Comparison of ENCODE assay signal across 1 cellular context in the genomic region with DNA sequence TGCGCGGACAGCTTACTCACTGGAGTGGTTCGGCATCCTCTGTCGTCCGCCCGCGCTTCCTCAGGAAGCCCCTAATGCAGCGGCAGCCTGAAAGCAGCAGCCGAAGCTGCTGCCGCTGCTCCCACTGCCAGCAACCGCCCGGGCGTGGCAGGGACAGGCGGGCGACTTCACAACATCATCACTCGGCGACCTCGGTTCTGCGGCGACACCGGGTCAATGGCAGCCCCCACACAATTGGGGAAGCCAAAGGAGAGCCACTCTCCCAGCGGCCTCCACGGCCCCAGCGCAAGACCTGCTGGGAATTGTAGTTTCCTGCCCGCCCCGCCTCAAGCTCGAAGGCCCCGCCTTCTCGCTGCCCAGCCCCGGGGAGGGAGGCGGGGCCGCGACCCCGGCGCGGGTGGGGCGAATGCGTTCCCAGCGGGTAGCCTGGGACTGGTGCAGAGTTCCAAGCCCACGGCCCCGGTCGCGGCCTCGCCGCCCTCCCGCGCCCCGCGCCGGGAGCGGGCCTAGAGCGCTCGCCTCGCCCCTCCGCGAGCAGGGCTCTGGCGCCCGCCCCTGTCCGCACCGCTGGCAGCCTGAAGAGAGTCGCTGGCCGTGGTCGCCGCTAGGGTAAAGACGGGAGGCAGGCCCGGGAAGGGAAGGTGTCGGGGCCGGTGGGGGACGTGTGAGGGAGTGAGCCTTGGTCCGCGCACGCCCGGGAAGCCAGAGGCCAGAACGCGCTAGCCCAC.
TF ChIP-seq lines count a peak whose summit lies in the region.

A gene with protein sequence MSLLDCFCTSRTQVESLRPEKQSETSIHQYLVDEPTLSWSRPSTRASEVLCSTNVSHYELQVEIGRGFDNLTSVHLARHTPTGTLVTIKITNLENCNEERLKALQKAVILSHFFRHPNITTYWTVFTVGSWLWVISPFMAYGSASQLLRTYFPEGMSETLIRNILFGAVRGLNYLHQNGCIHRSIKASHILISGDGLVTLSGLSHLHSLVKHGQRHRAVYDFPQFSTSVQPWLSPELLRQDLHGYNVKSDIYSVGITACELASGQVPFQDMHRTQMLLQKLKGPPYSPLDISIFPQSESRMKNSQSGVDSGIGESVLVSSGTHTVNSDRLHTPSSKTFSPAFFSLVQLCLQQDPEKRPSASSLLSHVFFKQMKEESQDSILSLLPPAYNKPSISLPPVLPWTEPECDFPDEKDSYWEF (plus strand): TSS at position 411 of the 728 bp plus-strand sequence. CDS start 3,101 bp downstream, outside the sequence.
A gene with protein sequence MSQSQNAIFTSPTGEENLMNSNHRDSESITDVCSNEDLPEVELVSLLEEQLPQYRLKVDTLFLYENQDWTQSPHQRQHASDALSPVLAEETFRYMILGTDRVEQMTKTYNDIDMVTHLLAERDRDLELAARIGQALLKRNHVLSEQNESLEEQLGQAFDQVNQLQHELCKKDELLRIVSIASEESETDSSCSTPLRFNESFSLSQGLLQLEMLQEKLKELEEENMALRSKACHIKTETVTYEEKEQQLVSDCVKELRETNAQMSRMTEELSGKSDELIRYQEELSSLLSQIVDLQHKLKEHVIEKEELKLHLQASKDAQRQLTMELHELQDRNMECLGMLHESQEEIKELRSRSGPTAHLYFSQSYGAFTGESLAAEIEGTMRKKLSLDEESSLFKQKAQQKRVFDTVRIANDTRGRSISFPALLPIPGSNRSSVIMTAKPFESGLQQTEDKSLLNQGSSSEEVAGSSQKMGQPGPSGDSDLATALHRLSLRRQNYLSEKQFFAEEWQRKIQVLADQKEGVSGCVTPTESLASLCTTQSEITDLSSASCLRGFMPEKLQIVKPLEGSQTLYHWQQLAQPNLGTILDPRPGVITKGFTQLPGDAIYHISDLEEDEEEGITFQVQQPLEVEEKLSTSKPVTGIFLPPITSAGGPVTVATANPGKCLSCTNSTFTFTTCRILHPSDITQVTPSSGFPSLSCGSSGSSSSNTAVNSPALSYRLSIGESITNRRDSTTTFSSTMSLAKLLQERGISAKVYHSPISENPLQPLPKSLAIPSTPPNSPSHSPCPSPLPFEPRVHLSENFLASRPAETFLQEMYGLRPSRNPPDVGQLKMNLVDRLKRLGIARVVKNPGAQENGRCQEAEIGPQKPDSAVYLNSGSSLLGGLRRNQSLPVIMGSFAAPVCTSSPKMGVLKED (minus strand): TSS at position 129 of the 728 bp plus-strand sequence. CDS start 30,951 bp downstream, outside the sequence.

TF ChIP-seq in HepG2, 621 proteins besides CTCF, POLR2A, EP300 and RAD21 (continued from another document and continues in another):
- TF ChIP-seq, protein P1, sequence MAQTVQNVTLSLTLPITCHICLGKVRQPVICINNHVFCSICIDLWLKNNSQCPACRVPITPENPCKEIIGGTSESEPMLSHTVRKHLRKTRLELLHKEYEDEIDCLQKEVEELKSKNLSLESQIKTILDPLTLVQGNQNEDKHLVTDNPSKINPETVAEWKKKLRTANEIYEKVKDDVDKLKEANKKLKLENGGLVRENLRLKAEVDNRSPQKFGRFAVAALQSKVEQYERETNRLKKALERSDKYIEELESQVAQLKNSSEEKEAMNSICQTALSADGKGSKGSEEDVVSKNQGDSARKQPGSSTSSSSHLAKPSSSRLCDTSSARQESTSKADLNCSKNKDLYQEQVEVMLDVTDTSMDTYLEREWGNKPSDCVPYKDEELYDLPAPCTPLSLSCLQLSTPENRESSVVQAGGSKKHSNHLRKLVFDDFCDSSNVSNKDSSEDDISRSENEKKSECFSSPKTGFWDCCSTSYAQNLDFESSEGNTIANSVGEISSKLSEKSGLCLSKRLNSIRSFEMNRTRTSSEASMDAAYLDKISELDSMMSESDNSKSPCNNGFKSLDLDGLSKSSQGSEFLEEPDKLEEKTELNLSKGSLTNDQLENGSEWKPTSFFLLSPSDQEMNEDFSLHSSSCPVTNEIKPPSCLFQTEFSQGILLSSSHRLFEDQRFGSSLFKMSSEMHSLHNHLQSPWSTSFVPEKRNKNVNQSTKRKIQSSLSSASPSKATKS (CRISPR knock-in tag; IDR thresholded peaks at IDR 0.05) = peak; percentile 62; the same call in 1 of the 2 replicates
- TF ChIP-seq NBN (conservative IDR thresholded peaks at IDR 0.05) (no peak), TGIF2 (CRISPR knock-in tag; IDR thresholded peaks at IDR 0.05) (no peak; the same call in 1 of the 2 replicates), ZFY (CRISPR knock-in tag; IDR thresholded peaks at IDR 0.05) (peak; percentile 99), SNRNP70 (IDR thresholded peaks at IDR 0.05; ENCODE audit: low read depth, low read length) (no peak), PHF8 (CRISPR knock-in tag; IDR thresholded peaks at IDR 0.05) (peak; percentile 91), HDAC6 (IDR thresholded peaks at IDR 0.05; ENCODE audit: low read depth, low read length) (no peak), ZNF563 (CRISPR knock-in tag; IDR thresholded peaks at IDR 0.05) (peak; percentile 97), ZNF230 (CRISPR knock-in tag; IDR thresholded peaks at IDR 0.05) (peak; percentile 81), RNF2 (conservative IDR thresholded peaks at IDR 0.05; ENCODE audit: low read depth) (peak; percentile 27; the same call in 1 of the 2 replicates), KLF11 (CRISPR knock-in tag; IDR thresholded peaks at IDR 0.05) (peak; percentile 84; the same call in 1 of the 2 replicates), ARNT (IDR thresholded peaks at IDR 0.05) (no peak), MYC (CRISPR knock-in tag; IDR thresholded peaks at IDR 0.05; ENCODE audit: borderline replicate concordance) (no peak; the same call in 1 of the 2 replicates), CCAR2 (optimal IDR thresholded peaks at IDR 0.05; ENCODE audit: low read depth, low read length) (no peak), IKZF4 (CRISPR knock-in tag; IDR thresholded peaks at IDR 0.05; ENCODE audit: borderline replicate concordance, low read depth, not compliant biosample characterization) (no peak), DNMT3B (CRISPR knock-in tag; conservative IDR thresholded peaks at IDR 0.05) (no peak), KDM2A (CRISPR knock-in tag; IDR thresholded peaks at IDR 0.05; ENCODE audit: borderline replicate concordance, low read depth) (peak; percentile 90), KDM6A (CRISPR knock-in tag; IDR thresholded peaks at IDR 0.05; ENCODE audit: low read depth) (no peak)
- TF ChIP-seq, protein P2, sequence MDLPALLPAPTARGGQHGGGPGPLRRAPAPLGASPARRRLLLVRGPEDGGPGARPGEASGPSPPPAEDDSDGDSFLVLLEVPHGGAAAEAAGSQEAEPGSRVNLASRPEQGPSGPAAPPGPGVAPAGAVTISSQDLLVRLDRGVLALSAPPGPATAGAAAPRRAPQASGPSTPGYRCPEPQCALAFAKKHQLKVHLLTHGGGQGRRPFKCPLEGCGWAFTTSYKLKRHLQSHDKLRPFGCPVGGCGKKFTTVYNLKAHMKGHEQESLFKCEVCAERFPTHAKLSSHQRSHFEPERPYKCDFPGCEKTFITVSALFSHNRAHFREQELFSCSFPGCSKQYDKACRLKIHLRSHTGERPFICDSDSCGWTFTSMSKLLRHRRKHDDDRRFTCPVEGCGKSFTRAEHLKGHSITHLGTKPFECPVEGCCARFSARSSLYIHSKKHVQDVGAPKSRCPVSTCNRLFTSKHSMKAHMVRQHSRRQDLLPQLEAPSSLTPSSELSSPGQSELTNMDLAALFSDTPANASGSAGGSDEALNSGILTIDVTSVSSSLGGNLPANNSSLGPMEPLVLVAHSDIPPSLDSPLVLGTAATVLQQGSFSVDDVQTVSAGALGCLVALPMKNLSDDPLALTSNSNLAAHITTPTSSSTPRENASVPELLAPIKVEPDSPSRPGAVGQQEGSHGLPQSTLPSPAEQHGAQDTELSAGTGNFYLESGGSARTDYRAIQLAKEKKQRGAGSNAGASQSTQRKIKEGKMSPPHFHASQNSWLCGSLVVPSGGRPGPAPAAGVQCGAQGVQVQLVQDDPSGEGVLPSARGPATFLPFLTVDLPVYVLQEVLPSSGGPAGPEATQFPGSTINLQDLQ (CRISPR knock-in tag; IDR thresholded peaks at IDR 0.05) = peak; percentile 97
- TF ChIP-seq, protein P3, sequence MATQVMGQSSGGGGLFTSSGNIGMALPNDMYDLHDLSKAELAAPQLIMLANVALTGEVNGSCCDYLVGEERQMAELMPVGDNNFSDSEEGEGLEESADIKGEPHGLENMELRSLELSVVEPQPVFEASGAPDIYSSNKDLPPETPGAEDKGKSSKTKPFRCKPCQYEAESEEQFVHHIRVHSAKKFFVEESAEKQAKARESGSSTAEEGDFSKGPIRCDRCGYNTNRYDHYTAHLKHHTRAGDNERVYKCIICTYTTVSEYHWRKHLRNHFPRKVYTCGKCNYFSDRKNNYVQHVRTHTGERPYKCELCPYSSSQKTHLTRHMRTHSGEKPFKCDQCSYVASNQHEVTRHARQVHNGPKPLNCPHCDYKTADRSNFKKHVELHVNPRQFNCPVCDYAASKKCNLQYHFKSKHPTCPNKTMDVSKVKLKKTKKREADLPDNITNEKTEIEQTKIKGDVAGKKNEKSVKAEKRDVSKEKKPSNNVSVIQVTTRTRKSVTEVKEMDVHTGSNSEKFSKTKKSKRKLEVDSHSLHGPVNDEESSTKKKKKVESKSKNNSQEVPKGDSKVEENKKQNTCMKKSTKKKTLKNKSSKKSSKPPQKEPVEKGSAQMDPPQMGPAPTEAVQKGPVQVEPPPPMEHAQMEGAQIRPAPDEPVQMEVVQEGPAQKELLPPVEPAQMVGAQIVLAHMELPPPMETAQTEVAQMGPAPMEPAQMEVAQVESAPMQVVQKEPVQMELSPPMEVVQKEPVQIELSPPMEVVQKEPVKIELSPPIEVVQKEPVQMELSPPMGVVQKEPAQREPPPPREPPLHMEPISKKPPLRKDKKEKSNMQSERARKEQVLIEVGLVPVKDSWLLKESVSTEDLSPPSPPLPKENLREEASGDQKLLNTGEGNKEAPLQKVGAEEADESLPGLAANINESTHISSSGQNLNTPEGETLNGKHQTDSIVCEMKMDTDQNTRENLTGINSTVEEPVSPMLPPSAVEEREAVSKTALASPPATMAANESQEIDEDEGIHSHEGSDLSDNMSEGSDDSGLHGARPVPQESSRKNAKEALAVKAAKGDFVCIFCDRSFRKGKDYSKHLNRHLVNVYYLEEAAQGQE (IDR thresholded peaks at IDR 0.05; ENCODE audit: borderline replicate concordance in 1 of 2, low read depth in 1 of 2, low read length in 2 of 2) = peak in 1 of 2 experiments; percentile 33; a peak in 1 of 4 replicates
- TF ChIP-seq, protein P4, sequence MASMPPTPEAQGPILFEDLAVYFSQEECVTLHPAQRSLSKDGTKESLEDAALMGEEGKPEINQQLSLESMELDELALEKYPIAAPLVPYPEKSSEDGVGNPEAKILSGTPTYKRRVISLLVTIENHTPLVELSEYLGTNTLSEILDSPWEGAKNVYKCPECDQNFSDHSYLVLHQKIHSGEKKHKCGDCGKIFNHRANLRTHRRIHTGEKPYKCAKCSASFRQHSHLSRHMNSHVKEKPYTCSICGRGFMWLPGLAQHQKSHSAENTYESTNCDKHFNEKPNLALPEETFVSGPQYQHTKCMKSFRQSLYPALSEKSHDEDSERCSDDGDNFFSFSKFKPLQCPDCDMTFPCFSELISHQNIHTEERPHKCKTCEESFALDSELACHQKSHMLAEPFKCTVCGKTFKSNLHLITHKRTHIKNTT (CRISPR knock-in tag; IDR thresholded peaks at IDR 0.05) = 0 out of 2 replicates have a peak, but pooled peaks have one; percentile 87
- TF ChIP-seq, protein P5, sequence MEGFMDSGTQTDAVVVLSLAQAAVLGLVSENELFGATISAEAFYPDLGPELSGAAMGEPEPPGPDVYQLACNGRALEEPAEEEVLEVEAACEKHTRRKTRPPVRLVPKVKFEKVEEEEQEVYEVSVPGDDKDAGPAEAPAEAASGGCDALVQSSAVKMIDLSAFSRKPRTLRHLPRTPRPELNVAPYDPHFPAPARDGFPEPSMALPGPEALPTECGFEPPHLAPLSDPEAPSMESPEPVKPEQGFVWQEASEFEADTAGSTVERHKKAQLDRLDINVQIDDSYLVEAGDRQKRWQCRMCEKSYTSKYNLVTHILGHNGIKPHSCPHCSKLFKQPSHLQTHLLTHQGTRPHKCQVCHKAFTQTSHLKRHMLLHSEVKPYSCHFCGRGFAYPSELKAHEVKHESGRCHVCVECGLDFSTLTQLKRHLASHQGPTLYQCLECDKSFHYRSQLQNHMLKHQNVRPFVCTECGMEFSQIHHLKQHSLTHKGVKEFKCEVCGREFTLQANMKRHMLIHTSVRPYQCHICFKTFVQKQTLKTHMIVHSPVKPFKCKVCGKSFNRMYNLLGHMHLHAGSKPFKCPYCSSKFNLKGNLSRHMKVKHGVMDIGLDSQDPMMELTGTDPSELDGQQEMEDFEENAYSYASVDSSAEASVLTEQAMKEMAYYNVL (CRISPR knock-in tag; IDR thresholded peaks at IDR 0.05; ENCODE audit: borderline replicate concordance) = peak; percentile 91
- TF ChIP-seq, protein P6, sequence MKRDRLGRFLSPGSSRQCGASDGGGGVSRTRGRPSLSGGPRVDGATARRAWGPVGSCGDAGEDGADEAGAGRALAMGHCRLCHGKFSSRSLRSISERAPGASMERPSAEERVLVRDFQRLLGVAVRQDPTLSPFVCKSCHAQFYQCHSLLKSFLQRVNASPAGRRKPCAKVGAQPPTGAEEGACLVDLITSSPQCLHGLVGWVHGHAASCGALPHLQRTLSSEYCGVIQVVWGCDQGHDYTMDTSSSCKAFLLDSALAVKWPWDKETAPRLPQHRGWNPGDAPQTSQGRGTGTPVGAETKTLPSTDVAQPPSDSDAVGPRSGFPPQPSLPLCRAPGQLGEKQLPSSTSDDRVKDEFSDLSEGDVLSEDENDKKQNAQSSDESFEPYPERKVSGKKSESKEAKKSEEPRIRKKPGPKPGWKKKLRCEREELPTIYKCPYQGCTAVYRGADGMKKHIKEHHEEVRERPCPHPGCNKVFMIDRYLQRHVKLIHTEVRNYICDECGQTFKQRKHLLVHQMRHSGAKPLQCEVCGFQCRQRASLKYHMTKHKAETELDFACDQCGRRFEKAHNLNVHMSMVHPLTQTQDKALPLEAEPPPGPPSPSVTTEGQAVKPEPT (CRISPR knock-in tag; IDR thresholded peaks at IDR 0.05; ENCODE audit: low read depth) = peak; percentile 81; the same call in 1 of the 2 replicates
- TF ChIP-seq, protein P7, sequence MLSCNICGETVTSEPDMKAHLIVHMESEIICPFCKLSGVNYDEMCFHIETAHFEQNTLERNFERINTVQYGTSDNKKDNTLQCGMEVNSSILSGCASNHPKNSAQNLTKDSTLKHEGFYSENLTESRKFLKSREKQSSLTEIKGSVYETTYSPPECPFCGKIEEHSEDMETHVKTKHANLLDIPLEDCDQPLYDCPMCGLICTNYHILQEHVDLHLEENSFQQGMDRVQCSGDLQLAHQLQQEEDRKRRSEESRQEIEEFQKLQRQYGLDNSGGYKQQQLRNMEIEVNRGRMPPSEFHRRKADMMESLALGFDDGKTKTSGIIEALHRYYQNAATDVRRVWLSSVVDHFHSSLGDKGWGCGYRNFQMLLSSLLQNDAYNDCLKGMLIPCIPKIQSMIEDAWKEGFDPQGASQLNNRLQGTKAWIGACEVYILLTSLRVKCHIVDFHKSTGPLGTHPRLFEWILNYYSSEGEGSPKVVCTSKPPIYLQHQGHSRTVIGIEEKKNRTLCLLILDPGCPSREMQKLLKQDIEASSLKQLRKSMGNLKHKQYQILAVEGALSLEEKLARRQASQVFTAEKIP (CRISPR knock-in tag; IDR thresholded peaks at IDR 0.05; ENCODE audit: borderline replicate concordance) = no peak
